ENCODE assay signal across 8 cellular contexts in the genomic region with DNA sequence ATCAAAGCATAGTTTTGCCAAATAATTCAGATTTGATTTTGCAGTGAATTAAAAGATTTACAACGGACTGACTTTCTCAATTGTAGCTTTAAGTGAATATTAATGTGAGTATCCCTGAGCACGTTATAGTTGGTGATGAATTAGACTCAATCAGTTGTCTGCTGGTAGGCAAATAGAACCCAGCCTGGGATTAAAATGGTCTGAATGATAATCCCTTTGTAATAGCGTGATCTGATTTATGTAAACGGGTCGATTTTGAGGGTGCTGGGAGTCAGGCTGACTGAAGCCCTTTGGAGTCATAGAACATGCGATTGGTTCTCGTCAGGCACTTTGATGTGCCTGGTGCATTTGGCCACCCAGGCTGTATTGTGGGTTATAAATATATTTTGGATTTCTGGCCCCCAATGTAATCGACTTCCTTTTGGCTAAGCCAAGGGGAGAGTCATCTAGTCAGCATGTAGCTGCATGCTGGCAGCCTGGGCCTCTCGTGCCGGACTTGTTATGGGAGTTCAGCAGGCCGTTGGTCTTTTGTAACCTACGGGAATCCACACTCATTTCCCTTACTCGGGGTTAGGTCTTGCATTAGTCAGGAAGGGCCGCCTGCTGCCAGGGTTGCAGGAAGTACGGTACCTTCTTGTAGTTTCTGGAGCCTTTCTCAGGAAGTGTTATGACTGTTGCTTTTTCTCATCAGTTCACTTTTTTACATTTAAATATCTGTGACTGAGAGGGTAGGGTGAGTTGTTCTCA. TPM values are rescaled to one million over a fixed set of nuclear protein-coding genes. Genes with fewer than 3 reads are reported as not detected.
DNase-seq lines count a peak whose midpoint lies in the region; TF ChIP-seq lines count a peak whose summit lies in the region.

No MANE protein-coding gene starts in this region.

- no peak overlapping the region for H2BK20ac ChIP-seq in H9 (ENCODE audit: low read depth, low read length, poor library complexity, severe bottlenecking)

- peaks cover 66 to 80% of the 10 kb centered on the region in 2 experiments for H3K4me1 Mint-ChIP-seq in H9
- H3K4me1 Mint-ChIP-seq in T-helper 1 cell treated with Interleukin-12 subunit alpha and Interleukin-12 subunit beta and Interleukin-4 antibody, amounts not matched to agents 30 μg/mL and 1 μg/mL, for 36 hours (ENCODE audit: low read depth): peaks cover 78% of the 10 kb centered on the region
- H3K4me1 Mint-ChIP-seq in stimulated activated naive CD8-positive, alpha-beta T cell treated with anti-CD3 and anti-CD28 coated beads, Interleukin-15, Interleukin-2, amounts not matched to agents 100 ng/mL and 50 ng/mL, for 24 hours (ENCODE audit: low read depth): peaks cover 95% of the 10 kb centered on the region

- peaks cover 11 to 18% of the 10 kb centered on the region in 2 experiments for H3K36me3 ChIP-seq in mesenchymal stem cell (ENCODE audit: control insufficient read depth in 1 of 2, insufficient read depth in 2 of 2, low read depth in 1 of 2, low read length in 2 of 2)

- H3K9me3 ChIP-seq in H9 (ENCODE audit: control insufficient read depth, low read depth, low read length): no peaks in the 10 kb centered on the region
- H3K9me3 ChIP-seq in mesenchymal stem cell (ENCODE audit: control insufficient read depth, low read length): no peaks in the 10 kb centered on the region

- WGBS in H9 (ENCODE audit: extremely low coverage, insufficient read length, low lambda C conversion rate): no CpG with 5 or more reads among the region's 15 CpGs
- 36% methylated on average over 13 of the region's 15 CpGs for WGBS in mesenchymal stem cell

- no peak; the same call in 1 of the 2 replicates for TF ChIP-seq CTCF in AG09319 (IDR thresholded peaks at IDR 0.05; ENCODE audit: low read depth, low read length)
- TF ChIP-seq CTCF in H9 (conservative IDR thresholded peaks at IDR 0.05): no peak
- TF ChIP-seq CTCF in choroid plexus epithelial cell (conservative IDR thresholded peaks at IDR 0.05; ENCODE audit: low read depth, low read length): peak; percentile 1

- H3K18ac ChIP-seq in H9 (ENCODE audit: insufficient read length, low read depth, low read length): no peak overlapping the region
- H3K18ac ChIP-seq in mesenchymal stem cell (ENCODE audit: low read depth in 1 of 2, low read length in 2 of 2): peak overlapping the region; percentile 68 to 77

- H3K79me2 ChIP-seq in H9 (ENCODE audit: insufficient read depth, low read length): peaks cover 75% of the 10 kb centered on the region

- peaks cover 4% of the 10 kb centered on the region for H3K23me2 ChIP-seq in H9 (ENCODE audit: insufficient read length, low read depth, low read length, poor library complexity, severe bottlenecking)

- peak overlapping the region; percentile 55 for H2BK120ac ChIP-seq in H9 (ENCODE audit: low read depth, low read length, poor library complexity, severe bottlenecking)
- H2BK120ac ChIP-seq in mesenchymal stem cell (ENCODE audit: low read depth, low read length): no peak overlapping the region

- H3K4me2 ChIP-seq in H9 (ENCODE audit: insufficient read depth, insufficient read length, low read length) (no peak overlapping the region), mesenchymal stem cell (ENCODE audit: low read length, poor library complexity, severe bottlenecking) (no peak overlapping the region)

- peak overlapping the region in 2 of 3 experiments; percentile 74 to 87; a peak in 3 of 7 replicates for H3K27ac Mint-ChIP-seq in H9
- H3K27ac Mint-ChIP-seq in T-helper 1 cell treated with Interleukin-12 subunit alpha and Interleukin-12 subunit beta and Interleukin-4 antibody, amounts not matched to agents 30 μg/mL and 1 μg/mL, for 36 hours: peak overlapping the region; percentile 98
- peak overlapping the region; percentile 96 for H3K27ac Mint-ChIP-seq in stimulated activated naive CD8-positive, alpha-beta T cell treated with anti-CD3 and anti-CD28 coated beads, Interleukin-15, Interleukin-2, amounts not matched to agents 100 ng/mL and 50 ng/mL, for 24 hours

- H3K14ac ChIP-seq in H9 (ENCODE audit: insufficient read depth, low read length) (no peak overlapping the region), mesenchymal stem cell (ENCODE audit: low read length in 2 of 2) (peak overlapping the region in 1 of 2 experiments; percentile 59)

- H3T11ph ChIP-seq in H9 (ENCODE audit: low read length): no peak overlapping the region

- H2AK5ac ChIP-seq in H9 (ENCODE audit: insufficient read length, low read length): no peak overlapping the region
- peak overlapping the region; percentile 68 for H2AK5ac ChIP-seq in mesenchymal stem cell (ENCODE audit: low read length, severe bottlenecking)

- H3K27me3 Mint-ChIP-seq in H9 (ENCODE audit: low read depth): no peaks in the 10 kb centered on the region
- H3K27me3 Mint-ChIP-seq in T-helper 1 cell treated with Interleukin-12 subunit alpha and Interleukin-12 subunit beta and Interleukin-4 antibody, amounts not matched to agents 30 μg/mL and 1 μg/mL, for 36 hours (ENCODE audit: low read depth): no peaks in the 10 kb centered on the region
- no peaks in the 10 kb centered on the region for H3K27me3 Mint-ChIP-seq in stimulated activated naive CD8-positive, alpha-beta T cell treated with anti-CD3 and anti-CD28 coated beads, Interleukin-15, Interleukin-2, amounts not matched to agents 100 ng/mL and 50 ng/mL, for 24 hours

- H3K4me3 Mint-ChIP-seq in H9: no peak overlapping the region
- peak overlapping the region; percentile 71 for H3K4me3 Mint-ChIP-seq in T-helper 1 cell treated with Interleukin-12 subunit alpha and Interleukin-12 subunit beta and Interleukin-4 antibody, amounts not matched to agents 30 μg/mL and 1 μg/mL, for 36 hours
- H3K4me3 Mint-ChIP-seq in stimulated activated naive CD8-positive, alpha-beta T cell treated with anti-CD3 and anti-CD28 coated beads, Interleukin-15, Interleukin-2, amounts not matched to agents 100 ng/mL and 50 ng/mL, for 24 hours: peak overlapping the region; percentile 75

- H3K4me1 ChIP-seq in H9 (ENCODE audit: insufficient read depth, low read length): peaks cover 12% of the 10 kb centered on the region
- peaks cover 45% of the 10 kb centered on the region for H3K4me1 ChIP-seq in mesenchymal stem cell (ENCODE audit: control insufficient read depth, insufficient read depth, low read depth, low read length)

- H3K27me3 ChIP-seq in H9 (ENCODE audit: insufficient read depth, low read length) (no peaks in the 10 kb centered on the region), mesenchymal stem cell (ENCODE audit: control insufficient read depth in 1 of 2, insufficient read depth in 1 of 2, low read length in 2 of 2) (no peaks in the 10 kb centered on the region)

- no peak overlapping the region for H3K56ac ChIP-seq in H9 (ENCODE audit: insufficient read length, low read depth, low read length)

- H2BK5ac ChIP-seq in H9 (ENCODE audit: insufficient read length, low read length) (no peak overlapping the region), mesenchymal stem cell (ENCODE audit: low read depth, low read length, poor library complexity, severe bottlenecking) (peak overlapping the region; percentile 22)

- no peak overlapping the region for H2AFZ ChIP-seq in H9 (ENCODE audit: low read length)
- H2AFZ ChIP-seq in mesenchymal stem cell (ENCODE audit: low read depth, low read length): no peak overlapping the region

- H3K9ac ChIP-seq in H9 (ENCODE audit: extremely low read depth, insufficient read length, low read length) (no peak overlapping the region), mesenchymal stem cell (ENCODE audit: low read length) (peak overlapping the region; percentile 75)

- H3K36me3 Mint-ChIP-seq in H9 (ENCODE audit: insufficient read depth in 1 of 3, low read depth in 3 of 3): peaks cover 5 to 16% (median 13%) of the 10 kb centered on the region in 3 experiments; a peak in 6 of 7 replicates
- peaks cover 37% of the 10 kb centered on the region for H3K36me3 Mint-ChIP-seq in T-helper 1 cell treated with Interleukin-12 subunit alpha and Interleukin-12 subunit beta and Interleukin-4 antibody, amounts not matched to agents 30 μg/mL and 1 μg/mL, for 36 hours (ENCODE audit: low read depth)
- H3K36me3 Mint-ChIP-seq in stimulated activated naive CD8-positive, alpha-beta T cell treated with anti-CD3 and anti-CD28 coated beads, Interleukin-15, Interleukin-2, amounts not matched to agents 100 ng/mL and 50 ng/mL, for 24 hours (ENCODE audit: low read depth): peaks cover 39% of the 10 kb centered on the region

- H4K20me1 ChIP-seq in H9 (ENCODE audit: control insufficient read depth, insufficient read depth, insufficient read length): no peaks in the 10 kb centered on the region

- H4K91ac ChIP-seq in H9 (ENCODE audit: insufficient read length, low read depth, low read length) (no peak overlapping the region), mesenchymal stem cell (ENCODE audit: low read length) (no peak overlapping the region)

- H2BK15ac ChIP-seq in H9 (ENCODE audit: low read depth, low read length) (no peak overlapping the region), mesenchymal stem cell (ENCODE audit: low read depth, poor library complexity, severe bottlenecking) (no peak overlapping the region)

- DNase-seq in AG09319 (ENCODE audit: extremely low read depth, low read depth) (peak; percentile 97), H9 (no peak), choroid plexus epithelial cell (ENCODE audit: low read depth) (peak; percentile 99), mesenchymal stem cell (peak; percentile 99), NCI-H69 (lab: John Stamatoyannopoulos, UW) (no peak), NCI-H146 (lab: John Stamatoyannopoulos, UW) (no peak)

- no peak overlapping the region for H4K5ac ChIP-seq in H9 (ENCODE audit: insufficient read length, low read depth, low read length)

- no peak overlapping the region for H2BK12ac ChIP-seq in H9 (ENCODE audit: insufficient read length, low read depth, low read length)
- peak overlapping the region; percentile 6 to 40 for H2BK12ac ChIP-seq in mesenchymal stem cell (ENCODE audit: low read length in 2 of 2)

- no peak overlapping the region for H3K23ac ChIP-seq in H9 (ENCODE audit: insufficient read length, low read depth, low read length)
- no peak overlapping the region for H3K23ac ChIP-seq in mesenchymal stem cell (ENCODE audit: low read length in 2 of 2)

- H3K27ac ChIP-seq in H9 (ENCODE audit: insufficient read length, low read depth, low read length) (no peak overlapping the region), mesenchymal stem cell (ENCODE audit: low read length, poor library complexity, severe bottlenecking) (peak overlapping the region; percentile 90)

- no peaks in the 10 kb centered on the region for H3K9me3 Mint-ChIP-seq in H9
- H3K9me3 Mint-ChIP-seq in T-helper 1 cell treated with Interleukin-12 subunit alpha and Interleukin-12 subunit beta and Interleukin-4 antibody, amounts not matched to agents 30 μg/mL and 1 μg/mL, for 36 hours: no peaks in the 10 kb centered on the region
- no peaks in the 10 kb centered on the region for H3K9me3 Mint-ChIP-seq in stimulated activated naive CD8-positive, alpha-beta T cell treated with anti-CD3 and anti-CD28 coated beads, Interleukin-15, Interleukin-2, amounts not matched to agents 100 ng/mL and 50 ng/mL, for 24 hours

- H3K4me3 ChIP-seq in choroid plexus epithelial cell (ENCODE audit: low read depth, low read length) (no peak overlapping the region), mesenchymal stem cell (ENCODE audit: insufficient read depth in 1 of 2, low read depth in 1 of 2, low read length in 2 of 2) (peak overlapping the region in 1 of 2 experiments; percentile 38)

- H4K8ac ChIP-seq in H9 (replicated peaks; ENCODE audit: insufficient read length, low read depth, low read length) (no peak overlapping the region), mesenchymal stem cell (ENCODE audit: low read length) (peak overlapping the region; percentile 27)

- H3K4ac ChIP-seq in H9 (ENCODE audit: low read depth, low read length) (no peak overlapping the region), mesenchymal stem cell (ENCODE audit: low read depth in 1 of 2, low read length in 2 of 2) (peak overlapping the region in 1 of 2 experiments; percentile 85)

- H3K79me1 ChIP-seq in H9 (ENCODE audit: insufficient read depth, low read depth, low read length, poor library complexity, severe bottlenecking) (peaks cover 13% of the 10 kb centered on the region), mesenchymal stem cell (replicated peaks; ENCODE audit: low read length, poor library complexity, severe bottlenecking) (no peaks in the 10 kb centered on the region)

RNA-seq across cellular contexts. Expression of gene PGS1, which starts 5.4 kb away (rescaled TPM):
- total RNA-seq in H9 (2021): 41.8 and 45.7 TPM in 2 replicates
- 21.8 TPM for polyA plus RNA-seq in mesenchymal stem cell (2013, experiment 1 of 2)
- polyA plus RNA-seq in mesenchymal stem cell (2013, experiment 2 of 2): 22.1 TPM

RNA-seq across cellular contexts. Expression of gene SOCS3, which starts 24.0 kb away (rescaled TPM):
- 9.5 and 9.6 TPM in 2 replicates for total RNA-seq in H9 (2021)
- 64.5 TPM for polyA plus RNA-seq in mesenchymal stem cell (2013, experiment 1 of 2)
- polyA plus RNA-seq in mesenchymal stem cell (2013, experiment 2 of 2): 62.3 TPM

Comparison
In these comparisons a context has a peak if more than half of its experiments do, and no peak if none do; other contexts are left out.
1. DNase-seq: peak in AG09319 (single experiment), choroid plexus epithelial cell (single experiment) and mesenchymal stem cell (single experiment); none in H9 (single experiment), NCI-H69 (single experiment) and NCI-H146 (single experiment).
2. H3K4me3 Mint-ChIP-seq: peak in T-helper 1 cell treated with Interleukin-12 subunit alpha and Interleukin-12 subunit beta and Interleukin-4 antibody, amounts not matched to agents 30 μg/mL and 1 μg/mL, for 36 hours (single experiment) and stimulated activated naive CD8-positive, alpha-beta T cell treated with anti-CD3 and anti-CD28 coated beads, Interleukin-15, Interleukin-2, amounts not matched to agents 100 ng/mL and 50 ng/mL, for 24 hours (single experiment); none in H9 (0 of 2).
3. Peak in every context shown above with its lines, with median percentiles within 50 percentile points of each other: H3K27ac Mint-ChIP-seq.